10 cellular contexts compared by ENCODE assay signal in genomic region chr3:11624161-11624560, GRCh38. TPM values are rescaled to one million over a fixed set of nuclear protein-coding genes. Genes with fewer than 3 reads are reported as not detected.
A peak's percentile ranks its signal among the peaks of the same experiment; 100 is the strongest.
DNase-seq lines count a peak whose midpoint lies in the region; ATAC-seq and TF ChIP-seq lines count a peak whose summit lies in the region.
"Had no signal": no experiment of that assay in that cellular context is flagged by ENCODE, and none has a peak within 500 bp of the region (broad histone marks: within the 10 kb centered on the region; RNA-seq: fewer than 3 reads in every experiment).

No MANE protein-coding gene starts in this region.

- H3K27me3 Mint-ChIP-seq in activated CD4-positive, alpha-beta T cell treated with anti-CD3 and anti-CD28 coated beads, Interleukin-2, amount 10 ng/mL, durations not matched to agents 7 days and 5 days, result no peaks in the 10 kb centered on the region
- no peaks in the 10 kb centered on the region for H3K27me3 Mint-ChIP-seq in chondrocyte (ENCODE audit: low read depth)

- intact Hi-C loops in left ventricle myocardium superior (cut with micrococcal nuclease), result no loop called here

- peaks cover 31% of the 10 kb centered on the region for H3K36me3 Mint-ChIP-seq in activated CD4-positive, alpha-beta T cell treated with anti-CD3 and anti-CD28 coated beads, Interleukin-2, amount 10 ng/mL, durations not matched to agents 7 days and 5 days (ENCODE audit: low read depth)
- peaks cover 4% of the 10 kb centered on the region for H3K36me3 Mint-ChIP-seq in chondrocyte (ENCODE audit: low read depth)

- H3K4me1 Mint-ChIP-seq in activated CD4-positive, alpha-beta T cell treated with anti-CD3 and anti-CD28 coated beads, Interleukin-2, amount 10 ng/mL, durations not matched to agents 7 days and 5 days, result peaks cover 75% of the 10 kb centered on the region
- peaks cover 93% of the 10 kb centered on the region for H3K4me1 Mint-ChIP-seq in chondrocyte (ENCODE audit: low read depth)

- peak; percentile 48 for ATAC-seq in GM19351 (IDR thresholded peaks at IDR 0.05; ENCODE audit: unreplicated experiment)
- no peak for ATAC-seq in left ventricle myocardium superior
- ATAC-seq: body of pancreas had no signal

- POLR2A ChIA-PET in activated CD4-positive, alpha-beta T cell treated with anti-CD3 and anti-CD28 coated beads, Interleukin-2, amount 10 ng/mL, durations not matched to agents 7 days and 5 days (lab: Charles Lee), result interaction anchor here (0.6 to 1.0 kb wide), 4 partner anchors 9 to 222 kb away, joined by 3 to 4 read pairs (median 4); partner anchors contain the start of genes TAMM41 and VGLL4

- H3K27ac Mint-ChIP-seq in activated CD4-positive, alpha-beta T cell treated with anti-CD3 and anti-CD28 coated beads, Interleukin-2, amount 10 ng/mL, durations not matched to agents 7 days and 5 days, result peak overlapping the region; percentile 95
- peak overlapping the region; percentile 75 for H3K27ac Mint-ChIP-seq in chondrocyte (ENCODE audit: unreplicated experiment)

- TF ChIP-seq CTCF in chondrocyte (IDR thresholded peaks at IDR 0.05), result no peak

- peak overlapping the region; percentile 70 for H3K4me3 Mint-ChIP-seq in activated CD4-positive, alpha-beta T cell treated with anti-CD3 and anti-CD28 coated beads, Interleukin-2, amount 10 ng/mL, durations not matched to agents 7 days and 5 days
- H3K4me3 Mint-ChIP-seq in chondrocyte (ENCODE audit: unreplicated experiment), result no peak overlapping the region

- peak; percentile 84 for DNase-seq in activated CD4-positive, alpha-beta T cell treated with anti-CD3 and anti-CD28 coated beads, Interleukin-2, amount 10 ng/mL, durations not matched to agents 7 days and 5 days
- DNase-seq in chondrocyte (ENCODE audit: low spot score) (no peak), cerebellar nuclear complex (lab: John Stamatoyannopoulos, UW) (no peak), NCI-H2227 treated with DMSO at 0.1 percent for 48 hours (lab: John Stamatoyannopoulos, UW) (no peak), HCEC 1CT (no peak), left ventricle myocardium superior (no peak)
- DNase-seq in stimulated activated CD4-positive, alpha-beta T cell treated with anti-CD3 and anti-CD28 coated beads, Interleukin-4, amount 100 ng/mL, for 1 hour, result peak; percentile 54
- DNase-seq: body of pancreas, RPMI8226 had no signal

- CTCF ChIA-PET in activated CD4-positive, alpha-beta T cell treated with anti-CD3 and anti-CD28 coated beads, Interleukin-2, amount 10 ng/mL, durations not matched to agents 7 days and 5 days (lab: Charles Lee), result interaction anchor here (0.6 to 3.3 kb wide), 3 partner anchors 11 to 309 kb away, joined by 3 to 31 read pairs (median 7); no protein-coding TSS in a partner anchor

- H3K9me3 Mint-ChIP-seq in activated CD4-positive, alpha-beta T cell treated with anti-CD3 and anti-CD28 coated beads, Interleukin-2, amount 10 ng/mL, durations not matched to agents 7 days and 5 days, result peaks cover 5% of the 10 kb centered on the region
- H3K9me3 Mint-ChIP-seq in chondrocyte (ENCODE audit: low read depth), result no peaks in the 10 kb centered on the region

RNA-seq across cellular contexts. Expression of gene VGLL4, which starts 19.6 kb away (rescaled TPM):
- 10 to 100 TPM; 34.2 to 35.5 TPM for total RNA-seq in activated CD4-positive, alpha-beta T cell treated with anti-CD3 and anti-CD28 coated beads, Interleukin-2, amount 10 ng/mL, durations not matched to agents 7 days and 5 days
- total RNA-seq in chondrocyte (102 to 141 TPM (median 141 TPM) in 3 replicates), left ventricle myocardium superior (26.2 TPM)

Comparison
In these comparisons a context has a peak if more than half of its experiments do, and no peak if none do; other contexts are left out.
1. DNase-seq: peak in activated CD4-positive, alpha-beta T cell treated with anti-CD3 and anti-CD28 coated beads, Interleukin-2, amount 10 ng/mL, durations not matched to agents 7 days and 5 days (single experiment) and stimulated activated CD4-positive, alpha-beta T cell treated with anti-CD3 and anti-CD28 coated beads, Interleukin-4, amount 100 ng/mL, for 1 hour (single experiment); none in chondrocyte (single experiment), cerebellar nuclear complex (0 of 2), NCI-H2227 treated with DMSO at 0.1 percent for 48 hours (single experiment), HCEC 1CT (single experiment) and left ventricle myocardium superior (single experiment).